8 cellular contexts compared by ENCODE assay signal in genomic region chr13:21637296-21637695, GRCh38. TPM values are rescaled to one million over a fixed set of nuclear protein-coding genes. Genes with fewer than 3 reads are reported as not detected.
DNase-seq lines count a peak whose midpoint lies in the region; ATAC-seq and TF ChIP-seq lines count a peak whose summit lies in the region.

No MANE protein-coding gene starts in this region.

- ATAC-seq in GM19452 (IDR thresholded peaks at IDR 0.05; ENCODE audit: unreplicated experiment) = no peak
- no peak for ATAC-seq in HG02571 (IDR thresholded peaks at IDR 0.05; ENCODE audit: unreplicated experiment)

- H4K20me1 ChIP-seq in osteoblast (ENCODE audit: insufficient read depth, low read length) = no peaks in the 10 kb centered on the region

- TF ChIP-seq CTCF in osteoblast (IDR thresholded peaks at IDR 0.05; ENCODE audit: extremely low read depth, low read depth, low read length) = no peak

- no peaks in the 10 kb centered on the region for H3K4me1 ChIP-seq in osteoblast (ENCODE audit: insufficient read depth, low read length)

- H3K4me2 ChIP-seq in osteoblast (ENCODE audit: insufficient read depth, low read length) = no peak overlapping the region

- no peaks in the 10 kb centered on the region for H3K79me2 ChIP-seq in osteoblast (ENCODE audit: insufficient read depth, low read length)

- no peaks in the 10 kb centered on the region for H3K36me3 ChIP-seq in osteoblast (ENCODE audit: insufficient read depth, low read length)

- H2AFZ ChIP-seq in osteoblast (ENCODE audit: low read length) = no peak overlapping the region

- DNase-seq in GF-D8 (lab: John Stamatoyannopoulos, UW) = peak; percentile 23
- DNase-seq in NCI-H128 (lab: John Stamatoyannopoulos, UW; ENCODE audit: unreplicated experiment) = peak; percentile 53
- DNase-seq in activated CD4-positive, alpha-beta T cell treated with anti-CD3 and anti-CD28 coated beads, Interleukin-2, amount 50 U/mL, for 1 hour = peak; percentile 23
- peak; percentile 46 for DNase-seq in iPS-NIHi11 (ENCODE audit: low spot score)
- no peak for DNase-seq in osteoblast (ENCODE audit: insufficient read length, low spot score, missing footprints)
- DNase-seq in cortex of kidney (lab: John Stamatoyannopoulos, UW) = no peak

- no peak overlapping the region for H3K27ac ChIP-seq in osteoblast (ENCODE audit: low read depth, low read length)

- H3K27me3 ChIP-seq in osteoblast (ENCODE audit: insufficient read depth, low read length) = no peaks in the 10 kb centered on the region

- H3K9me3 ChIP-seq in osteoblast (ENCODE audit: low read depth, low read length) = no peaks in the 10 kb centered on the region

- no peak overlapping the region for H3K4me3 ChIP-seq in osteoblast (ENCODE audit: insufficient read depth, low read length)

RNA-seq across cellular contexts. Expression of gene MICU2, which starts 33.3 kb away (rescaled TPM):
- total RNA-seq in osteoblast = 41.0 and 46.0 TPM in 2 replicates

RNA-seq across cellular contexts. Expression of gene FGF9, which starts 33.6 kb away (rescaled TPM):
- not detected in 2 replicates for total RNA-seq in osteoblast

Comparison
In these comparisons a context has a peak if more than half of its experiments do, and no peak if none do; other contexts are left out.
1. DNase-seq: peak in GF-D8 (single experiment), NCI-H128 (single experiment), activated CD4-positive, alpha-beta T cell treated with anti-CD3 and anti-CD28 coated beads, Interleukin-2, amount 50 U/mL, for 1 hour (single experiment) and iPS-NIHi11 (single experiment); none in osteoblast (single experiment) and cortex of kidney (single experiment).